In genomic region chr17:33521784-33522183, GRCh38 we compare ENCODE assay signal across 13 cellular contexts.
A peak's percentile ranks its signal among the peaks of the same experiment; 100 is the strongest.
DNase-seq lines count a peak whose midpoint lies in the region; ATAC-seq and TF ChIP-seq lines count a peak whose summit lies in the region.
"Had no signal": no experiment of that assay in that cellular context is flagged by ENCODE, and none has a peak within 500 bp of the region (broad histone marks: within the 10 kb centered on the region; RNA-seq: fewer than 3 reads in every experiment).

No MANE protein-coding gene starts in this region.

- POLR2A ChIA-PET in naive thymus-derived CD4-positive, alpha-beta T cell (lab: Charles Lee), result no interaction called here

- H3K27ac Mint-ChIP-seq in naive thymus-derived CD4-positive, alpha-beta T cell, result no peak overlapping the region
- H3K27ac Mint-ChIP-seq: natural killer cell treated with Interleukin-12 subunit alpha and Interleukin-12 subunit beta and Interleukin-15 and Interleukin-18, amount 100 ng/mL, for 72 hours had no signal

- peak; percentile 70 for ATAC-seq in SK-N-SH treated with all-trans-retinoic acid at 6 μM for 48 hours
- no peak for ATAC-seq in GM21367 (IDR thresholded peaks at IDR 0.05; ENCODE audit: unreplicated experiment)
- no peak for ATAC-seq in naive thymus-derived CD4-positive, alpha-beta T cell
- ATAC-seq in GM19395 (IDR thresholded peaks at IDR 0.05; ENCODE audit: unreplicated experiment), result no peak
- ATAC-seq: body of pancreas had no signal

- DNase-seq in COLO668 (lab: John Stamatoyannopoulos, UW; ENCODE audit: unreplicated experiment) (peak; percentile 3), kidney glomerular epithelial cell (lab: John Stamatoyannopoulos, UW) (peak; percentile 11), SIG-M5 (lab: John Stamatoyannopoulos, UW) (no peak)
- DNase-seq in naive thymus-derived CD4-positive, alpha-beta T cell, result no peak
- DNase-seq: activated CD4-positive, alpha-beta T cell treated with anti-CD3 and anti-CD28 coated beads, Interleukin-2, amount 50 U/mL, for 4 hours; HCEC 1CT; NCI-H748 treated with DMSO at 0.1 percent for 48 hours had no signal

- intact Hi-C loops in naive thymus-derived CD4-positive, alpha-beta T cell (cut with micrococcal nuclease), result loop anchor here in 1 of 2 donors (10.0 kb wide), 1 partner anchor 233 kb away; no protein-coding TSS in a partner anchor

- H3K36me3 ChIP-seq in naive thymus-derived CD4-positive, alpha-beta T cell (ENCODE audit: control insufficient read depth in 2 of 3, insufficient read depth in 3 of 3, low read length in 3 of 3), result no peaks in the 10 kb centered on the region

- CTCF ChIA-PET in naive thymus-derived CD4-positive, alpha-beta T cell (lab: Charles Lee), result no interaction called here

- peaks cover 0 to 2% (median under 1%) of the 10 kb centered on the region in 11 donors for H3K9me3 Mint-ChIP-seq in naive thymus-derived CD4-positive, alpha-beta T cell
- H3K9me3 Mint-ChIP-seq: natural killer cell treated with Interleukin-12 subunit alpha and Interleukin-12 subunit beta and Interleukin-15 and Interleukin-18, amount 100 ng/mL, for 72 hours had no signal

- H3K9me3 ChIP-seq in naive thymus-derived CD4-positive, alpha-beta T cell (ENCODE audit: control insufficient read depth in 2 of 3, low read length in 3 of 3), result no peaks in the 10 kb centered on the region

- H3K4me1 ChIP-seq in naive thymus-derived CD4-positive, alpha-beta T cell (ENCODE audit: control insufficient read depth in 2 of 2, insufficient read depth in 2 of 2, low read length in 2 of 2), result no peaks in the 10 kb centered on the region

- peaks cover 0 to 12% (median 4%) of the 10 kb centered on the region in 5 donors for H3K27me3 Mint-ChIP-seq in naive thymus-derived CD4-positive, alpha-beta T cell

- peak; percentile 28; the same call in 1 of the 3 replicates for TF ChIP-seq CTCF in GM12872 (IDR thresholded peaks at IDR 0.05; ENCODE audit: insufficient read depth, low read depth, low read length)

- no peak overlapping the region for H3K27ac ChIP-seq in naive thymus-derived CD4-positive, alpha-beta T cell (ENCODE audit: low read depth, low read length)
- H3K27ac ChIP-seq: body of pancreas had no signal

- no peaks in the 10 kb centered on the region for H3K27me3 ChIP-seq in naive thymus-derived CD4-positive, alpha-beta T cell (ENCODE audit: control insufficient read depth in 2 of 2, insufficient read depth in 2 of 2, low read length in 2 of 2)

- H3K4me1 Mint-ChIP-seq in naive thymus-derived CD4-positive, alpha-beta T cell, result peaks cover 0 to 2% (median 0%) of the 10 kb centered on the region in 7 donors

- no peak overlapping the region for H3K4me3 Mint-ChIP-seq in naive thymus-derived CD4-positive, alpha-beta T cell
- H3K4me3 Mint-ChIP-seq: natural killer cell treated with Interleukin-12 subunit alpha and Interleukin-12 subunit beta and Interleukin-15 and Interleukin-18, amount 100 ng/mL, for 72 hours had no signal

- H3K36me3 Mint-ChIP-seq in naive thymus-derived CD4-positive, alpha-beta T cell, result no peaks in the 10 kb centered on the region
- H3K36me3 Mint-ChIP-seq: natural killer cell treated with Interleukin-12 subunit alpha and Interleukin-12 subunit beta and Interleukin-15 and Interleukin-18, amount 100 ng/mL, for 72 hours had no signal

- no peak overlapping the region for H3K4me3 ChIP-seq in naive thymus-derived CD4-positive, alpha-beta T cell (ENCODE audit: low read length)
- H3K4me3 ChIP-seq: body of pancreas had no signal

TF ChIP-seq in SK-N-SH treated with all-trans-retinoic acid at 6 μM for 48 hours, 23 proteins besides CTCF, POLR2A, EP300 and RAD21 (continues in another document):
- TF ChIP-seq, protein P1, sequence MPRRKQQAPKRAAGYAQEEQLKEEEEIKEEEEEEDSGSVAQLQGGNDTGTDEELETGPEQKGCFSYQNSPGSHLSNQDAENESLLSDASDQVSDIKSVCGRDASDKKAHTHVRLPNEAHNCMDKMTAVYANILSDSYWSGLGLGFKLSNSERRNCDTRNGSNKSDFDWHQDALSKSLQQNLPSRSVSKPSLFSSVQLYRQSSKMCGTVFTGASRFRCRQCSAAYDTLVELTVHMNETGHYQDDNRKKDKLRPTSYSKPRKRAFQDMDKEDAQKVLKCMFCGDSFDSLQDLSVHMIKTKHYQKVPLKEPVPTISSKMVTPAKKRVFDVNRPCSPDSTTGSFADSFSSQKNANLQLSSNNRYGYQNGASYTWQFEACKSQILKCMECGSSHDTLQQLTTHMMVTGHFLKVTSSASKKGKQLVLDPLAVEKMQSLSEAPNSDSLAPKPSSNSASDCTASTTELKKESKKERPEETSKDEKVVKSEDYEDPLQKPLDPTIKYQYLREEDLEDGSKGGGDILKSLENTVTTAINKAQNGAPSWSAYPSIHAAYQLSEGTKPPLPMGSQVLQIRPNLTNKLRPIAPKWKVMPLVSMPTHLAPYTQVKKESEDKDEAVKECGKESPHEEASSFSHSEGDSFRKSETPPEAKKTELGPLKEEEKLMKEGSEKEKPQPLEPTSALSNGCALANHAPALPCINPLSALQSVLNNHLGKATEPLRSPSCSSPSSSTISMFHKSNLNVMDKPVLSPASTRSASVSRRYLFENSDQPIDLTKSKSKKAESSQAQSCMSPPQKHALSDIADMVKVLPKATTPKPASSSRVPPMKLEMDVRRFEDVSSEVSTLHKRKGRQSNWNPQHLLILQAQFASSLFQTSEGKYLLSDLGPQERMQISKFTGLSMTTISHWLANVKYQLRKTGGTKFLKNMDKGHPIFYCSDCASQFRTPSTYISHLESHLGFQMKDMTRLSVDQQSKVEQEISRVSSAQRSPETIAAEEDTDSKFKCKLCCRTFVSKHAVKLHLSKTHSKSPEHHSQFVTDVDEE (CRISPR knock-in tag; IDR thresholded peaks at IDR 0.05), result no peak
- TF ChIP-seq CSRNP3 (CRISPR knock-in tag; IDR thresholded peaks at IDR 0.05), result no peak
- TF ChIP-seq GLIS3 (CRISPR knock-in tag; IDR thresholded peaks at IDR 0.05), result no peak
- no peak for TF ChIP-seq ESRRG (CRISPR knock-in tag; IDR thresholded peaks at IDR 0.05)
- no peak for TF ChIP-seq ZC3H10 (CRISPR knock-in tag; IDR thresholded peaks at IDR 0.05)
- no peak for TF ChIP-seq POU6F1 (CRISPR knock-in tag; IDR thresholded peaks at IDR 0.05; ENCODE audit: borderline replicate concordance, low read depth)
- no peak for TF ChIP-seq OSR1 (CRISPR knock-in tag; IDR thresholded peaks at IDR 0.05)
- no peak for TF ChIP-seq ZFP30 (CRISPR knock-in tag; IDR thresholded peaks at IDR 0.05)
- TF ChIP-seq, protein P2, sequence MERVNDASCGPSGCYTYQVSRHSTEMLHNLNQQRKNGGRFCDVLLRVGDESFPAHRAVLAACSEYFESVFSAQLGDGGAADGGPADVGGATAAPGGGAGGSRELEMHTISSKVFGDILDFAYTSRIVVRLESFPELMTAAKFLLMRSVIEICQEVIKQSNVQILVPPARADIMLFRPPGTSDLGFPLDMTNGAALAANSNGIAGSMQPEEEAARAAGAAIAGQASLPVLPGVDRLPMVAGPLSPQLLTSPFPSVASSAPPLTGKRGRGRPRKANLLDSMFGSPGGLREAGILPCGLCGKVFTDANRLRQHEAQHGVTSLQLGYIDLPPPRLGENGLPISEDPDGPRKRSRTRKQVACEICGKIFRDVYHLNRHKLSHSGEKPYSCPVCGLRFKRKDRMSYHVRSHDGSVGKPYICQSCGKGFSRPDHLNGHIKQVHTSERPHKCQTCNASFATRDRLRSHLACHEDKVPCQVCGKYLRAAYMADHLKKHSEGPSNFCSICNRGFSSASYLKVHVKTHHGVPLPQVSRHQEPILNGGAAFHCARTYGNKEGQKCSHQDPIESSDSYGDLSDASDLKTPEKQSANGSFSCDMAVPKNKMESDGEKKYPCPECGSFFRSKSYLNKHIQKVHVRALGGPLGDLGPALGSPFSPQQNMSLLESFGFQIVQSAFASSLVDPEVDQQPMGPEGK (CRISPR knock-in tag; IDR thresholded peaks at IDR 0.05; ENCODE audit: borderline replicate concordance), result no peak
- TF ChIP-seq CREB5 (CRISPR knock-in tag; IDR thresholded peaks at IDR 0.05; ENCODE audit: low read depth), result no peak
- no peak for TF ChIP-seq SNAI2 (CRISPR knock-in tag; IDR thresholded peaks at IDR 0.05)
- no peak for TF ChIP-seq ZFP3 (CRISPR knock-in tag; IDR thresholded peaks at IDR 0.05)
- TF ChIP-seq RARB (CRISPR knock-in tag; IDR thresholded peaks at IDR 0.05), result no peak

Comparison
In these comparisons a context has a peak if more than half of its experiments do, and no peak if none do; other contexts are left out.
1. DNase-seq: peak in COLO668 (single experiment) and kidney glomerular epithelial cell (single experiment); none in naive thymus-derived CD4-positive, alpha-beta T cell (0 of 9) and SIG-M5 (single experiment).